ENCODE assay signal across 23 cellular contexts in the genomic region with DNA sequence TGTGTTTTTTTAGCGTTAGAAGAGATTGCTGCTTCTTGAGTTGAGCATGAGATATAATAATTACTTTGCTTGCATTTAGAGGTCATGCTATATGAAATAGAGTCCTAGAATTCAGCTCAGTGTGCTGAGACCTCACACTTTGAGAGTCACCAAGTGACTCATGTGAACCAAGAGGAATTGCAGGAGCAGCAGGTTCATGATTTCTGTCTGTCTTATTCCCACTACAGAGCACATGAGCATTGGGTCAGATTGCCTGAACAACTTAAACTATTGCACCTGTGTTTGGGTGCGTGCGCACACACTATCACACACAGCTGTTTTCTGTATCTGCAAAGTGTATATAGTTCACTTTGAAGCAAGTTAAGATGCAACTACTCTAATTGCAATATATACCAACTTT.
"Had no signal": no experiment of that assay in that cellular context is flagged by ENCODE, and none has a peak within 500 bp of the region (broad histone marks: within the 10 kb centered on the region; RNA-seq: fewer than 3 reads in every experiment).

No MANE protein-coding gene starts in this region.

- H3K9me3 ChIP-seq: ascending aorta, body of pancreas, Peyer's patch had no signal

- H3K4me1 Mint-ChIP-seq: activated naive CD4-positive, alpha-beta T cell treated with anti-CD3 and anti-CD28 coated beads, Interleukin-2, amount 50 U/mL, for 24 hours had no signal

- H3K4me1 ChIP-seq: Peyer's patch had no signal

- H3K27ac Mint-ChIP-seq: activated CD8-positive, alpha-beta T cell treated with anti-CD3 and anti-CD28 coated beads, Interleukin-2, amount 10 ng/mL, durations not matched to agents 7 days and 5 days; activated naive CD4-positive, alpha-beta T cell treated with anti-CD3 and anti-CD28 coated beads, Interleukin-2, amount 50 U/mL, for 24 hours; T-helper 1 cell treated with Interleukin-12 subunit alpha and Interleukin-12 subunit beta and Interleukin-4 antibody, amounts not matched to agents 30 μg/mL and 1 μg/mL, for 36 hours had no signal

- H3K9me3 Mint-ChIP-seq: activated naive CD4-positive, alpha-beta T cell treated with anti-CD3 and anti-CD28 coated beads, Interleukin-2, amount 50 U/mL, for 24 hours; T-helper 1 cell treated with Interleukin-12 subunit alpha and Interleukin-12 subunit beta and Interleukin-4 antibody, amounts not matched to agents 30 μg/mL and 1 μg/mL, for 36 hours had no signal

- H3K4me3 Mint-ChIP-seq: activated CD8-positive, alpha-beta T cell treated with anti-CD3 and anti-CD28 coated beads, Interleukin-2, amount 10 ng/mL, durations not matched to agents 7 days and 5 days; activated naive CD4-positive, alpha-beta T cell treated with anti-CD3 and anti-CD28 coated beads, Interleukin-2, amount 50 U/mL, for 24 hours; T-helper 1 cell treated with Interleukin-12 subunit alpha and Interleukin-12 subunit beta and Interleukin-4 antibody, amounts not matched to agents 30 μg/mL and 1 μg/mL, for 36 hours had no signal

- H3K27ac ChIP-seq: ascending aorta, body of pancreas, cardiac muscle cell, Peyer's patch had no signal

- H3K4me3 ChIP-seq: ascending aorta, body of pancreas, cardiac muscle cell, Peyer's patch had no signal

- ATAC-seq: activated CD4-positive, CD25-positive, alpha-beta regulatory T cell treated with anti-CD3 and anti-CD28 coated beads, Interleukin-2, amount 50 U/mL, for 24 hours; activated CD8-positive, alpha-beta T cell treated with anti-CD3 and anti-CD28 coated beads, Interleukin-2, amount 10 ng/mL, durations not matched to agents 7 days and 5 days; body of pancreas had no signal

- H3K27me3 ChIP-seq: ascending aorta, body of pancreas, cardiac muscle cell, Peyer's patch had no signal

- DNase-seq: activated CD4-positive, alpha-beta T cell treated with anti-CD3 and anti-CD28 coated beads for 48 hours; activated CD4-positive, alpha-beta T cell treated with anti-CD3 and anti-CD28 coated beads, Interleukin-2, amount 50 U/mL, for 4 hours; activated CD8-positive, alpha-beta memory T cell treated with anti-CD3 and anti-CD28 coated beads, Interleukin-2, amount 50 U/mL, for 48 hours; activated CD8-positive, alpha-beta T cell treated with anti-CD3 and anti-CD28 coated beads, Interleukin-2, amount 10 ng/mL, durations not matched to agents 7 days and 5 days; activated effector memory CD4-positive, alpha-beta T cell treated with Interleukin-2 at 50 U/mL for 16 hours; activated naive CD4-positive, alpha-beta T cell; activated T-cell treated with anti-CD3 and anti-CD28 coated beads, Interleukin-2, amount 50 U/mL, for 1 hour; MM.1S; NCI-H1048; NCI-H146; NCI-H187 treated with DMSO at 0.1 percent for 48 hours; NCI-H2081 treated with DMSO at 0.1 percent for 48 hours; NCI-H2227 treated with DMSO at 0.1 percent for 48 hours; NK-92 treated with Interleukin-12 subunit alpha and Interleukin-12 subunit beta, amount 100 ng/mL, for 24 hours; OCI-M1; Peyer's patch; SHP77 treated with DMSO at 0.1 percent for 48 hours had no signal

- H3K36me3 ChIP-seq: ascending aorta, cardiac muscle cell, Peyer's patch had no signal

- H3K36me3 Mint-ChIP-seq: activated naive CD4-positive, alpha-beta T cell treated with anti-CD3 and anti-CD28 coated beads, Interleukin-2, amount 50 U/mL, for 24 hours had no signal
